ENCODE assay signal across 8 cellular contexts in genomic region chr12:89525002-89525823, GRCh38. TPM values are rescaled to one million over a fixed set of nuclear protein-coding genes. Genes with fewer than 3 reads are reported as not detected.
DNase-seq lines count a peak whose midpoint lies in the region; ATAC-seq, FAIRE-seq and TF ChIP-seq lines count a peak whose summit lies in the region.

No MANE protein-coding gene starts in this region.

- no peak overlapping the region; the same call in 2 of the 3 replicates for H2BK15ac ChIP-seq in IMR-90 (ENCODE audit: low read depth, low read length)

- H3K79me1 ChIP-seq in IMR-90 (ENCODE audit: low read depth in 1 of 2, low read length in 2 of 2): peaks cover 28 to 29% of the 10 kb centered on the region in 2 experiments

- H3K36me3 ChIP-seq in IMR-90 (ENCODE audit: control insufficient read depth, insufficient read depth, low read length): 0 out of 2 replicates have a peak, but pooled peaks cover 2% of the 10 kb centered on the region

- peak overlapping the region; percentile 68; the same call in 1 of the 2 replicates for H3K56ac ChIP-seq in IMR-90 (ENCODE audit: extremely low read depth, insufficient read depth, low read length)

- POLR2A ChIA-PET in IMR-90 (lab: Charles Lee; ENCODE audit: unreplicated experiment): interaction anchor here (0.7 kb wide), 1 partner anchor 172 kb away, joined by 6 read pairs; no protein-coding TSS in a partner anchor

- ATAC-seq in GM21619 (IDR thresholded peaks at IDR 0.05; ENCODE audit: unreplicated experiment) (peak; percentile 28), IMR-90 (ENCODE audit: low read depth) (peak; percentile 13), left lobe of liver (peak; percentile 59)

- in situ Hi-C loops in G401 (cut with HindIII; ENCODE audit: low sequenced_read_pairs) (no loop called here), IMR-90 (cut with MboI; ENCODE audit: low sequenced_read_pairs) (loop anchor here (5.0 to 10.0 kb wide), 3 partner anchors 53 to 508 kb away; partner anchors contain the start of gene DUSP6)

- peak overlapping the region; percentile 82 for H3K14ac ChIP-seq in IMR-90 (replicated peaks; ENCODE audit: low read depth, low read length)

- H3K9me3 ChIP-seq in IMR-90 (ENCODE audit: control insufficient read depth, insufficient read depth, low read length): no peaks in the 10 kb centered on the region

- CTCF ChIA-PET in IMR-90 (lab: Yijun Ruan, JAX): interaction anchor here (0.7 to 1.9 kb wide), 7 partner anchors 13 to 508 kb away, joined by 3 to 10 read pairs (median 4); no protein-coding TSS in a partner anchor

- H2BK120ac ChIP-seq in IMR-90 (ENCODE audit: low read depth, low read length): 0 out of 2 replicates have a peak overlapping the region, but pooled peaks have one; percentile 31

- no TSS peak for BruUV-seq in IMR-90 (replicated peaks; lab: Mats Ljungman, UMichigan)

- TF ChIP-seq CTCF in IMR-90 (conservative IDR thresholded peaks at IDR 0.05; ENCODE audit: low read depth, low read length) (no peak), VCaP (conservative IDR thresholded peaks at IDR 0.05) (peak; percentile 49)

- peak overlapping the region; percentile 79 for H3K9ac ChIP-seq in IMR-90 (ENCODE audit: low read depth, low read length)

- H3K4ac ChIP-seq in IMR-90 (ENCODE audit: low read depth, low read length): peak overlapping the region; percentile 84

- peak overlapping the region; percentile 66 to 87 for H4K8ac ChIP-seq in IMR-90 (ENCODE audit: low read depth in 2 of 2, low read length in 2 of 2)

- H3K27ac ChIP-seq in IMR-90 (ENCODE audit: insufficient read depth, low read length): peak overlapping the region; percentile 56
- H3K27ac ChIP-seq in VCaP: peak overlapping the region; percentile 83

- H4K5ac ChIP-seq in IMR-90 (ENCODE audit: low read depth, low read length): peak overlapping the region; percentile 25

- no peaks in the 10 kb centered on the region for H3K27me3 ChIP-seq in IMR-90 (ENCODE audit: control insufficient read depth, insufficient read depth, low read length)

- H3K4me1 ChIP-seq in IMR-90 (ENCODE audit: control insufficient read depth, insufficient read depth, low read length): peaks cover 11% of the 10 kb centered on the region

- dilution Hi-C loops in IMR-90 (cut with HindIII; ENCODE audit: low sequenced_read_pairs, unreplicated experiment): no loop called here

- H4K91ac ChIP-seq in IMR-90 (ENCODE audit: insufficient read depth, low read depth, low read length): no peak overlapping the region

- peak overlapping the region; percentile 97; the same call in 1 of the 2 replicates for H3K23ac ChIP-seq in IMR-90 (ENCODE audit: low read depth, low read length)

- peak overlapping the region; percentile 5; the same call in 1 of the 2 replicates for H3K18ac ChIP-seq in IMR-90 (ENCODE audit: low read depth, low read length)

- no peak overlapping the region for H2AK5ac ChIP-seq in IMR-90 (ENCODE audit: low read depth, low read length)

- H2BK20ac ChIP-seq in IMR-90 (ENCODE audit: low read depth, low read length): no peak overlapping the region

- 0% methylated on average over 35 of the region's 67 CpGs; no CpG with 5 or more reads in 1 of the 2 experiments for WGBS in IMR-90 (ENCODE audit: extremely low coverage in 2 of 2, insufficient read length in 1 of 2), 2 experiments

- H2AK9ac ChIP-seq in IMR-90 (replicated peaks; ENCODE audit: low read depth, low read length, poor library complexity): peak overlapping the region; percentile 66

- no peak for FAIRE-seq in RCC 7860 (lab: Jason Lieb, UNC)

- H3K4me3 ChIP-seq in IMR-90 (ENCODE audit: insufficient read depth, low read depth, low read length): peak overlapping the region; percentile 88

- H3K9me1 ChIP-seq in IMR-90 (ENCODE audit: insufficient read depth, low read length): peaks cover 3% of the 10 kb centered on the region; the same call in 1 of the 2 replicates

- TF ChIP-seq RAD21 in IMR-90 (IDR thresholded peaks at IDR 0.05; ENCODE audit: low read length): no peak

- peak overlapping the region; percentile 73 for H3K4me2 ChIP-seq in IMR-90 (ENCODE audit: low read depth, low read length)

- DNase-seq in G401 (ENCODE audit: low spot score): peak; percentile 48
- DNase-seq in IMR-90: peak; percentile 21
- DNase-seq in cerebellum (ENCODE audit: low spot score): peak; percentile 47
- DNase-seq in left lobe of liver (ENCODE audit: low spot score): peak; percentile 69
- DNase-seq in stimulated activated CD4-positive, alpha-beta T cell treated with anti-CD3 and anti-CD28 coated beads, Interleukin-2, amount 100 ng/mL, for 48 hours: peak; percentile 27 to 31
- no peak for DNase-seq in RCC 7860 (ENCODE audit: low spot score)

- TF ChIP-seq POLR2A in IMR-90 (IDR thresholded peaks at IDR 0.05; ENCODE audit: low read depth, low read length): no peak

- H2AFZ ChIP-seq in IMR-90 (replicated peaks; ENCODE audit: low read length, poor library complexity): peak overlapping the region; percentile 100

- peak overlapping the region; percentile 50 for H2BK5ac ChIP-seq in IMR-90 (ENCODE audit: low read depth, low read length, poor library complexity, severe bottlenecking)

- H4K20me1 ChIP-seq in IMR-90 (ENCODE audit: insufficient read depth, low read length): peaks cover 3% of the 10 kb centered on the region; the same call in 1 of the 2 replicates

- intact Hi-C loops in IMR-90 (cut with micrococcal nuclease): loop anchor here (2.0 to 10.0 kb wide), 3 partner anchors 172 to 940 kb away; partner anchors contain the start of genes DUSP6 and KITLG

TF ChIP-seq in IMR-90, 13 proteins besides CTCF, POLR2A, EP300 and RAD21:
- TF ChIP-seq CHD1 (IDR thresholded peaks at IDR 0.05; ENCODE audit: low read depth, low read length): no peak
- TF ChIP-seq MXI1 (IDR thresholded peaks at IDR 0.05; ENCODE audit: borderline replicate concordance, low read depth, low read length): no peak
- TF ChIP-seq SMC3 (IDR thresholded peaks at IDR 0.05; ENCODE audit: low read depth, low read length): no peak
- no peak for TF ChIP-seq CEBPB (IDR thresholded peaks at IDR 0.05; ENCODE audit: low read depth, low read length)
- TF ChIP-seq RCOR1 (IDR thresholded peaks at IDR 0.05; ENCODE audit: insufficient replicate concordance, low read length): no peak
- no peak for TF ChIP-seq MAFK (IDR thresholded peaks at IDR 0.05; ENCODE audit: low read depth, low read length)
- TF ChIP-seq, protein P1, sequence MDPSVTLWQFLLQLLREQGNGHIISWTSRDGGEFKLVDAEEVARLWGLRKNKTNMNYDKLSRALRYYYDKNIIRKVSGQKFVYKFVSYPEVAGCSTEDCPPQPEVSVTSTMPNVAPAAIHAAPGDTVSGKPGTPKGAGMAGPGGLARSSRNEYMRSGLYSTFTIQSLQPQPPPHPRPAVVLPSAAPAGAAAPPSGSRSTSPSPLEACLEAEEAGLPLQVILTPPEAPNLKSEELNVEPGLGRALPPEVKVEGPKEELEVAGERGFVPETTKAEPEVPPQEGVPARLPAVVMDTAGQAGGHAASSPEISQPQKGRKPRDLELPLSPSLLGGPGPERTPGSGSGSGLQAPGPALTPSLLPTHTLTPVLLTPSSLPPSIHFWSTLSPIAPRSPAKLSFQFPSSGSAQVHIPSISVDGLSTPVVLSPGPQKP (IDR thresholded peaks at IDR 0.05; ENCODE audit: borderline replicate concordance, low read depth, low read length): no peak
- no peak for TF ChIP-seq RFX5 (IDR thresholded peaks at IDR 0.05; ENCODE audit: low read depth, low read length)
- no peak; the same call in 1 of the 2 replicates for TF ChIP-seq MAZ (IDR thresholded peaks at IDR 0.05; ENCODE audit: borderline replicate concordance, low read depth, low read length)
- TF ChIP-seq, protein P2, sequence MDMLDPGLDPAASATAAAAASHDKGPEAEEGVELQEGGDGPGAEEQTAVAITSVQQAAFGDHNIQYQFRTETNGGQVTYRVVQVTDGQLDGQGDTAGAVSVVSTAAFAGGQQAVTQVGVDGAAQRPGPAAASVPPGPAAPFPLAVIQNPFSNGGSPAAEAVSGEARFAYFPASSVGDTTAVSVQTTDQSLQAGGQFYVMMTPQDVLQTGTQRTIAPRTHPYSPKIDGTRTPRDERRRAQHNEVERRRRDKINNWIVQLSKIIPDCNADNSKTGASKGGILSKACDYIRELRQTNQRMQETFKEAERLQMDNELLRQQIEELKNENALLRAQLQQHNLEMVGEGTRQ (IDR thresholded peaks at IDR 0.05; ENCODE audit: low read depth, low read length): no peak
- TF ChIP-seq BHLHE40 (IDR thresholded peaks at IDR 0.05; ENCODE audit: low read depth, low read length): no peak
- TF ChIP-seq FOS (IDR thresholded peaks at IDR 0.05; ENCODE audit: low read depth, low read length): no peak
- no peak for TF ChIP-seq NFE2L2 (IDR thresholded peaks at IDR 0.05; ENCODE audit: low read depth, low read length)

RNA-seq across cellular contexts. Expression of gene GALNT4, which starts 0.6 kb away (rescaled TPM):
- total RNA-seq in G401 (2014; rRNA removed; shearing (Covaris generic)): 18.1 and 23.3 TPM in 2 replicates
- 9.0 and 14.2 TPM in 2 replicates for total RNA-seq in IMR-90 (2012; rRNA removed)
- 1.9 and 2.6 TPM in 2 replicates for polyA plus RNA-seq in IMR-90 (2012; rRNA removed)
- polyA plus RNA-seq in IMR-90 (2012; cell fraction: cytosol; rRNA removed): 0.76 and 1.2 TPM in 2 replicates
- polyA plus RNA-seq in IMR-90 (2012; cell fraction: nucleus; rRNA removed; ENCODE audit: low replicate concordance): 0.29 and 1.4 TPM in 2 replicates
- total RNA-seq in cerebellum: 5.4 TPM
- 2.7 TPM for total RNA-seq in left lobe of liver

RNA-seq across cellular contexts. Expression of gene POC1B, which starts 0.6 kb away (rescaled TPM):
- 58.7 and 72.0 TPM in 2 replicates for total RNA-seq in G401 (2014; rRNA removed; shearing (Covaris generic))
- total RNA-seq in IMR-90 (2012; rRNA removed) (10.4 and 13.3 TPM in 2 replicates), cerebellum (30.1 TPM), left lobe of liver (6.7 TPM)
- 4.7 and 5.0 TPM in 2 replicates for polyA plus RNA-seq in IMR-90 (2012; rRNA removed)
- polyA plus RNA-seq in IMR-90 (2012; cell fraction: cytosol; rRNA removed): 0.77 and 1.7 TPM in 2 replicates
- 1.2 and 7.7 TPM in 2 replicates for polyA plus RNA-seq in IMR-90 (2012; cell fraction: nucleus; rRNA removed; ENCODE audit: low replicate concordance)
